ENCODE assay signal across 1 cellular context in genomic region chr7:98314469-98314868, GRCh38.
TF ChIP-seq lines count a peak whose summit lies in the region.

No MANE protein-coding gene starts in this region.

TF ChIP-seq in GM12878, 131 proteins besides CTCF, POLR2A, EP300 and RAD21 (continues in another document):
- TF ChIP-seq ZNF217 (IDR thresholded peaks at IDR 0.05) (no peak), FOXM1 (IDR thresholded peaks at IDR 0.05; ENCODE audit: low read depth, low read length) (0 out of 2 replicates have a peak, but pooled peaks have one; percentile 11), POU2F2 (IDR thresholded peaks at IDR 0.05; ENCODE audit: borderline replicate concordance, low read depth, low read length) (no peak), SMARCA5 (IDR thresholded peaks at IDR 0.05) (no peak), ZBTB33 (IDR thresholded peaks at IDR 0.05) (no peak), JUNB (IDR thresholded peaks at IDR 0.05) (0 out of 2 replicates have a peak, but pooled peaks have one; percentile 45), NR2C2 (IDR thresholded peaks at IDR 0.05; ENCODE audit: borderline replicate concordance, control insufficient read depth, insufficient read length, low read depth) (no peak), TCF3 (IDR thresholded peaks at IDR 0.05; ENCODE audit: borderline replicate concordance, insufficient read depth, low read depth, low read length) (peak; percentile 90), ATF7 (IDR thresholded peaks at IDR 0.05; ENCODE audit: low read depth) (peak; percentile 50), MXI1 (IDR thresholded peaks at IDR 0.05; ENCODE audit: low read depth, low read length) (no peak), CEBPZ (IDR thresholded peaks at IDR 0.05; ENCODE audit: low read depth, low read length) (no peak), IRF5 (IDR thresholded peaks at IDR 0.05; ENCODE audit: borderline replicate concordance) (no peak), BHLHE40 (IDR thresholded peaks at IDR 0.05; ENCODE audit: borderline replicate concordance in 1 of 2, low read depth in 2 of 2, low read length in 1 of 2) (peak in 1 of 2 experiments; percentile 43; a peak in 1 of 4 replicates), RFX5 (IDR thresholded peaks at IDR 0.05; ENCODE audit: low read depth, low read length) (no peak), LARP7 (IDR thresholded peaks at IDR 0.05) (no peak), MTA3 (IDR thresholded peaks at IDR 0.05; ENCODE audit: borderline replicate concordance, low read length) (no peak; the same call in 1 of the 2 replicates), CEBPB (IDR thresholded peaks at IDR 0.05; ENCODE audit: borderline replicate concordance in 1 of 2, low read depth in 2 of 2, low read length in 2 of 2) (no peak; a peak in 1 of 4 replicates), NRF1 (conservative IDR thresholded peaks at IDR 0.05; ENCODE audit: low read depth, low read length) (no peak), CREM (IDR thresholded peaks at IDR 0.05; ENCODE audit: low read depth) (peak; percentile 85), NR2F1 (conservative IDR thresholded peaks at IDR 0.05) (no peak), RUNX3 (IDR thresholded peaks at IDR 0.05; ENCODE audit: low read length) (peak; percentile 87), EED (IDR thresholded peaks at IDR 0.05; ENCODE audit: low read depth) (peak; percentile 68), ESRRA (IDR thresholded peaks at IDR 0.05; ENCODE audit: low read length) (no peak), KAT2A (conservative IDR thresholded peaks at IDR 0.05; ENCODE audit: control insufficient read depth, low read depth, low read length) (no peak), KLF5 (IDR thresholded peaks at IDR 0.05; ENCODE audit: partially characterized antibody) (no peak), FOS (IDR thresholded peaks at IDR 0.05; ENCODE audit: borderline replicate concordance, extremely low read depth, insufficient read length) (no peak), JUND (IDR thresholded peaks at IDR 0.05; ENCODE audit: low read depth, low read length) (no peak), ZNF384 (IDR thresholded peaks at IDR 0.05; ENCODE audit: borderline replicate concordance, low read depth, low read length) (no peak), E2F4 (IDR thresholded peaks at IDR 0.05; ENCODE audit: low read depth, low read length) (no peak), ZNF622 (IDR thresholded peaks at IDR 0.05) (no peak), NKRF (conservative IDR thresholded peaks at IDR 0.05) (no peak), CUX1 (IDR thresholded peaks at IDR 0.05; ENCODE audit: insufficient replicate concordance, low read depth, low read length) (no peak), ZBTB11 (CRISPR knock-in tag; IDR thresholded peaks at IDR 0.05) (no peak), HSF1 (IDR thresholded peaks at IDR 0.05; ENCODE audit: low read depth, low read length) (no peak), TCF12 (IDR thresholded peaks at IDR 0.05; ENCODE audit: low read depth, low read length) (peak; percentile 91), RAD51 (IDR thresholded peaks at IDR 0.05) (no peak), IKZF2 (IDR thresholded peaks at IDR 0.05) (no peak), WRNIP1 (IDR thresholded peaks at IDR 0.05; ENCODE audit: borderline replicate concordance, low read depth, low read length) (no peak), RBBP5 (conservative IDR thresholded peaks at IDR 0.05) (no peak), SREBF1 (IDR thresholded peaks at IDR 0.05; ENCODE audit: low read length) (no peak)
